Comparison of ENCODE assay signal across 8 cellular contexts in the genomic region with DNA sequence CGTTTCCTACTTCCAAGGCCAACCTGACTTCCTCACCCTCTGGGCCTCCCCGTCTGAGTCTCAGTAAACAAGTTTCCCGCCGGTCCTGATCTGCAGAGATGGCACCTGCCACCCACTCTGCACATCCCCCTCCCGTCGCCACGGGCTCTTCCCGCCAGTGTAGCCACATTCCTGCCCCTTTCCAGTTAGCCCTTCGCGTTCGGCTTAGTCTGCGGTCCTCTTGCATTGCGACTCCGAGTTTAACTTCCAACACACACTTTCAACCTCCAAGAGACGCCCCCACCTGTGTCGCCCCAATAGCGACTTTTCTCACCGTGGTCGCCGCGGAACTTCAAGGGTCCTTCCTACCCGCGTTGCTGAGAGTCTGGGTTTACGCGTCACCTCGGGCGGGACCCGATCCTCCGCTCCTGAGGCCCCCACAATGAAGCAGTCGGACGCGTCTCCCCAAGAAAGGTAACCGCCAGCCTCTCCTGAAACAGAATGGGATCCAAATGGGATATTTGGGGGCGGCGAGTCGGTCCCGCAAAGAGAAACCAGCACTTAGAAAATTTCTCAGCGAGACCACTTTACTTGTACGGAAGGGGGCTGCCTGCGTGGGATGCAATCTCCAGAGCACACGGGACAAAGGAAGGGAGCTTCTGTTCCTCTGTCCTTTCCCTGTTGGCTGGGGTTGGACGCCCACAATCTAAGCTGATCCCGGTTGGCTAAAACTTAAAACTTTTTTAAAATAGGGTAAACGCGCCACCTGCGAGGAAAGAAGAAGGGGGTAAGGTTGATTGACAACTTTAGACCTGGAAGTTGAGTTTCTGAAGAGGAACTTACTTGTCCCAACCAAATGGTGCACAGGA. TPM values are rescaled to one million over a fixed set of nuclear protein-coding genes. Genes with fewer than 3 reads are reported as not detected.
DNase-seq lines count a peak whose midpoint lies in the region; ATAC-seq and TF ChIP-seq lines count a peak whose summit lies in the region.

No MANE protein-coding gene starts in this region.

- H3K9ac ChIP-seq in iPS-20b (ENCODE audit: low read depth, low read length) = peak overlapping the region; percentile 86; the same call in 1 of the 2 replicates

- peaks cover 7% of the 10 kb centered on the region; the same call in 1 of the 2 replicates for H3K36me3 ChIP-seq in iPS-20b (ENCODE audit: insufficient read depth, low read depth, low read length)

- DNase-seq in G401 (ENCODE audit: low spot score) (peak; percentile 53), KBM-7 (peak; percentile 81), RPMI8226 (peak; percentile 77), astrocyte of the cerebellum (ENCODE audit: low read depth) (no peak)
- DNase-seq in stimulated activated CD4-positive, alpha-beta T cell treated with anti-CD3 and anti-CD28 coated beads, Interleukin-1b, Interleukin-23, amount 100 ng/mL, for 48 hours = peak; percentile 55

- ATAC-seq in HG02884 (IDR thresholded peaks at IDR 0.05; ENCODE audit: unreplicated experiment) (no peak), HG02763 (IDR thresholded peaks at IDR 0.05; ENCODE audit: unreplicated experiment) (no peak)

- 0 out of 2 replicates have a peak, but pooled peaks cover 4% of the 10 kb centered on the region for H3K4me1 ChIP-seq in iPS-20b (ENCODE audit: insufficient read depth, low read length)

- no peak overlapping the region for H3K27ac ChIP-seq in iPS-20b (ENCODE audit: low read length)

- in situ Hi-C loops in G401 (cut with HindIII; ENCODE audit: low sequenced_read_pairs) = no loop called here
- in situ Hi-C loops in KBM-7 (cut with MboI; ENCODE audit: low pct_unique_long_range_greater_than_20kb, low sequenced_read_pairs) = no loop called here
- in situ Hi-C loops in astrocyte of the cerebellum (cut with HindIII; ENCODE audit: low sequenced_read_pairs) = no loop called here

- H3K9me3 ChIP-seq in iPS-20b (ENCODE audit: insufficient read depth, low read depth, low read length) = peaks cover 3% of the 10 kb centered on the region; the same call in 1 of the 2 replicates

- H3K4me3 ChIP-seq in astrocyte of the cerebellum (ENCODE audit: low read depth, low read length) (peak overlapping the region; percentile 94), iPS-20b (ENCODE audit: low read length) (peak overlapping the region; percentile 91)

- TF ChIP-seq CTCF in astrocyte of the cerebellum (IDR thresholded peaks at IDR 0.05; ENCODE audit: low read depth, low read length, missing control alignments) = no peak

- H3K27me3 ChIP-seq in iPS-20b (ENCODE audit: insufficient read depth, low read length) = no peaks in the 10 kb centered on the region

RNA-seq across cellular contexts. Expression of a gene that starts 1.0 kb away (rescaled TPM):
- 618 and 674 TPM in 2 replicates for total RNA-seq in G401 (2014; rRNA removed; shearing (Covaris generic))

RNA-seq across cellular contexts. Expression of a gene that starts 18.3 kb away (rescaled TPM):
- 6.0 and 6.7 TPM in 2 replicates for total RNA-seq in G401 (2014; rRNA removed; shearing (Covaris generic))

RNA-seq across cellular contexts. Expression of a gene that starts 27.5 kb away (rescaled TPM):
- total RNA-seq in G401 (2014; rRNA removed; shearing (Covaris generic)) = 0.17 and 0.74 TPM in 2 replicates

RNA-seq across cellular contexts. Expression of a gene that starts 39.8 kb away (rescaled TPM):
- 178 and 208 TPM in 2 replicates for total RNA-seq in G401 (2014; rRNA removed; shearing (Covaris generic))
